In the genomic region with DNA sequence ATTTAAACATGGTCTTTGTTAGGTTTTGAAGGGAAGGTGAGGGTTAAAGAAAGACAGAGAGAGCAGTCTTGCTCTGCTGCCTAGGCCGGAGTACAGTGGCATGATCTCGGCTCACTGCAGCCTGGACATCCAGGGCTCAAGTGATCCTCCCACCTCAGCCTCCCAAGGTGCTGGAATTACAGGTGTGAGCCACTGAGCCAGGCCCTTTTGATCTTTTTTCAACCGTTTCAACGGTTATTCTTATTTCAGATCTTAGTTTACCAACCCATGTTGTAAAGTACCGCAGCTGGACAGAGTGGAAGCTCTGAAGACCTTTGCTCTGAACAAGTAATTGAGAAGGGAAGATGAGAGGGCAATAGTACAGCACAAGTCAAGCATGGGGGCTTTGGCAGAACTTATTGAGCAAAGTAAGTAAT, we compare ENCODE assay signal across 1 cellular context.
A peak's percentile ranks its signal among the peaks of the same experiment; 100 is the strongest.
TF ChIP-seq lines count a peak whose summit lies in the region.

No MANE protein-coding gene starts in this region.

TF ChIP-seq in HepG2, 621 proteins besides CTCF, POLR2A, EP300 and RAD21 (continued from another document and continues in another):
- TF ChIP-seq, protein P1, sequence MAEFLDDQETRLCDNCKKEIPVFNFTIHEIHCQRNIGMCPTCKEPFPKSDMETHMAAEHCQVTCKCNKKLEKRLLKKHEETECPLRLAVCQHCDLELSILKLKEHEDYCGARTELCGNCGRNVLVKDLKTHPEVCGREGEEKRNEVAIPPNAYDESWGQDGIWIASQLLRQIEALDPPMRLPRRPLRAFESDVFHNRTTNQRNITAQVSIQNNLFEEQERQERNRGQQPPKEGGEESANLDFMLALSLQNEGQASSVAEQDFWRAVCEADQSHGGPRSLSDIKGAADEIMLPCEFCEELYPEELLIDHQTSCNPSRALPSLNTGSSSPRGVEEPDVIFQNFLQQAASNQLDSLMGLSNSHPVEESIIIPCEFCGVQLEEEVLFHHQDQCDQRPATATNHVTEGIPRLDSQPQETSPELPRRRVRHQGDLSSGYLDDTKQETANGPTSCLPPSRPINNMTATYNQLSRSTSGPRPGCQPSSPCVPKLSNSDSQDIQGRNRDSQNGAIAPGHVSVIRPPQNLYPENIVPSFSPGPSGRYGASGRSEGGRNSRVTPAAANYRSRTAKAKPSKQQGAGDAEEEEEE (CRISPR knock-in tag; IDR thresholded peaks at IDR 0.05; ENCODE audit: borderline replicate concordance), result no peak
- TF ChIP-seq SMAD3 (CRISPR knock-in tag; IDR thresholded peaks at IDR 0.05) (no peak), THAP8 (CRISPR knock-in tag; IDR thresholded peaks at IDR 0.05; ENCODE audit: borderline replicate concordance) (no peak), REST (IDR thresholded peaks at IDR 0.05; ENCODE audit: borderline replicate concordance in 1 of 2, low read depth in 1 of 2, low read length in 2 of 2) (no peak), HINFP (CRISPR knock-in tag; IDR thresholded peaks at IDR 0.05; ENCODE audit: low read depth) (no peak), TOPORS (CRISPR knock-in tag; IDR thresholded peaks at IDR 0.05) (no peak), YEATS4 (CRISPR knock-in tag; IDR thresholded peaks at IDR 0.05; ENCODE audit: borderline replicate concordance) (no peak), ZNF232 (CRISPR knock-in tag; IDR thresholded peaks at IDR 0.05; ENCODE audit: borderline replicate concordance) (no peak), MXD1 (CRISPR knock-in tag; IDR thresholded peaks at IDR 0.05) (no peak), ZNF253 (CRISPR knock-in tag; IDR thresholded peaks at IDR 0.05; ENCODE audit: borderline replicate concordance) (no peak), ONECUT2 (CRISPR knock-in tag; IDR thresholded peaks at IDR 0.05) (no peak), TCF7 (IDR thresholded peaks at IDR 0.05; ENCODE audit: low read depth) (peak; percentile 54; the same call in 1 of the 2 replicates), ARNT (IDR thresholded peaks at IDR 0.05) (no peak), RNF219 (CRISPR knock-in tag; IDR thresholded peaks at IDR 0.05) (no peak), PRMT3 (CRISPR knock-in tag; IDR thresholded peaks at IDR 0.05; ENCODE audit: borderline replicate concordance, low read depth) (no peak), ZNF331 (CRISPR knock-in tag; IDR thresholded peaks at IDR 0.05) (no peak), THAP11 (CRISPR knock-in tag; IDR thresholded peaks at IDR 0.05) (no peak), ZNF547 (CRISPR knock-in tag; IDR thresholded peaks at IDR 0.05) (no peak), MTA1 (CRISPR knock-in tag; IDR thresholded peaks at IDR 0.05; ENCODE audit: borderline replicate concordance) (no peak), ZNF124 (CRISPR knock-in tag; IDR thresholded peaks at IDR 0.05) (no peak), ZKSCAN1 (IDR thresholded peaks at IDR 0.05; ENCODE audit: low read length) (no peak), CCDC6 (CRISPR knock-in tag; IDR thresholded peaks at IDR 0.05) (0 out of 2 replicates have a peak, but pooled peaks have one; percentile 38), ZSCAN22 (CRISPR knock-in tag; IDR thresholded peaks at IDR 0.05) (no peak), AHR (CRISPR knock-in tag; IDR thresholded peaks at IDR 0.05) (no peak), ZNF10 (CRISPR knock-in tag; IDR thresholded peaks at IDR 0.05; ENCODE audit: borderline replicate concordance, low read depth) (no peak), MTF1 (CRISPR knock-in tag; IDR thresholded peaks at IDR 0.05) (no peak), ERF (CRISPR knock-in tag; IDR thresholded peaks at IDR 0.05) (no peak), SIX1 (CRISPR knock-in tag; IDR thresholded peaks at IDR 0.05; ENCODE audit: borderline replicate concordance) (peak; percentile 90; the same call in 1 of the 2 replicates), ZNF432 (CRISPR knock-in tag; IDR thresholded peaks at IDR 0.05; ENCODE audit: borderline replicate concordance) (no peak), HDAC1 (CRISPR knock-in tag; IDR thresholded peaks at IDR 0.05) (no peak), MATR3 (CRISPR knock-in tag; IDR thresholded peaks at IDR 0.05) (no peak), FOXM1 (CRISPR knock-in tag; IDR thresholded peaks at IDR 0.05) (no peak), ETV5 (CRISPR knock-in tag; IDR thresholded peaks at IDR 0.05; ENCODE audit: borderline replicate concordance) (peak; percentile 30; the same call in 1 of the 2 replicates), CCAR2 (optimal IDR thresholded peaks at IDR 0.05; ENCODE audit: low read depth, low read length) (no peak)
- TF ChIP-seq, protein P2, sequence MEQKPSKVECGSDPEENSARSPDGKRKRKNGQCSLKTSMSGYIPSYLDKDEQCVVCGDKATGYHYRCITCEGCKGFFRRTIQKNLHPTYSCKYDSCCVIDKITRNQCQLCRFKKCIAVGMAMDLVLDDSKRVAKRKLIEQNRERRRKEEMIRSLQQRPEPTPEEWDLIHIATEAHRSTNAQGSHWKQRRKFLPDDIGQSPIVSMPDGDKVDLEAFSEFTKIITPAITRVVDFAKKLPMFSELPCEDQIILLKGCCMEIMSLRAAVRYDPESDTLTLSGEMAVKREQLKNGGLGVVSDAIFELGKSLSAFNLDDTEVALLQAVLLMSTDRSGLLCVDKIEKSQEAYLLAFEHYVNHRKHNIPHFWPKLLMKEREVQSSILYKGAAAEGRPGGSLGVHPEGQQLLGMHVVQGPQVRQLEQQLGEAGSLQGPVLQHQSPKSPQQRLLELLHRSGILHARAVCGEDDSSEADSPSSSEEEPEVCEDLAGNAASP (CRISPR knock-in tag; IDR thresholded peaks at IDR 0.05; ENCODE audit: borderline replicate concordance), result 0 out of 2 replicates have a peak, but pooled peaks have one; percentile 10
- TF ChIP-seq, protein P3, sequence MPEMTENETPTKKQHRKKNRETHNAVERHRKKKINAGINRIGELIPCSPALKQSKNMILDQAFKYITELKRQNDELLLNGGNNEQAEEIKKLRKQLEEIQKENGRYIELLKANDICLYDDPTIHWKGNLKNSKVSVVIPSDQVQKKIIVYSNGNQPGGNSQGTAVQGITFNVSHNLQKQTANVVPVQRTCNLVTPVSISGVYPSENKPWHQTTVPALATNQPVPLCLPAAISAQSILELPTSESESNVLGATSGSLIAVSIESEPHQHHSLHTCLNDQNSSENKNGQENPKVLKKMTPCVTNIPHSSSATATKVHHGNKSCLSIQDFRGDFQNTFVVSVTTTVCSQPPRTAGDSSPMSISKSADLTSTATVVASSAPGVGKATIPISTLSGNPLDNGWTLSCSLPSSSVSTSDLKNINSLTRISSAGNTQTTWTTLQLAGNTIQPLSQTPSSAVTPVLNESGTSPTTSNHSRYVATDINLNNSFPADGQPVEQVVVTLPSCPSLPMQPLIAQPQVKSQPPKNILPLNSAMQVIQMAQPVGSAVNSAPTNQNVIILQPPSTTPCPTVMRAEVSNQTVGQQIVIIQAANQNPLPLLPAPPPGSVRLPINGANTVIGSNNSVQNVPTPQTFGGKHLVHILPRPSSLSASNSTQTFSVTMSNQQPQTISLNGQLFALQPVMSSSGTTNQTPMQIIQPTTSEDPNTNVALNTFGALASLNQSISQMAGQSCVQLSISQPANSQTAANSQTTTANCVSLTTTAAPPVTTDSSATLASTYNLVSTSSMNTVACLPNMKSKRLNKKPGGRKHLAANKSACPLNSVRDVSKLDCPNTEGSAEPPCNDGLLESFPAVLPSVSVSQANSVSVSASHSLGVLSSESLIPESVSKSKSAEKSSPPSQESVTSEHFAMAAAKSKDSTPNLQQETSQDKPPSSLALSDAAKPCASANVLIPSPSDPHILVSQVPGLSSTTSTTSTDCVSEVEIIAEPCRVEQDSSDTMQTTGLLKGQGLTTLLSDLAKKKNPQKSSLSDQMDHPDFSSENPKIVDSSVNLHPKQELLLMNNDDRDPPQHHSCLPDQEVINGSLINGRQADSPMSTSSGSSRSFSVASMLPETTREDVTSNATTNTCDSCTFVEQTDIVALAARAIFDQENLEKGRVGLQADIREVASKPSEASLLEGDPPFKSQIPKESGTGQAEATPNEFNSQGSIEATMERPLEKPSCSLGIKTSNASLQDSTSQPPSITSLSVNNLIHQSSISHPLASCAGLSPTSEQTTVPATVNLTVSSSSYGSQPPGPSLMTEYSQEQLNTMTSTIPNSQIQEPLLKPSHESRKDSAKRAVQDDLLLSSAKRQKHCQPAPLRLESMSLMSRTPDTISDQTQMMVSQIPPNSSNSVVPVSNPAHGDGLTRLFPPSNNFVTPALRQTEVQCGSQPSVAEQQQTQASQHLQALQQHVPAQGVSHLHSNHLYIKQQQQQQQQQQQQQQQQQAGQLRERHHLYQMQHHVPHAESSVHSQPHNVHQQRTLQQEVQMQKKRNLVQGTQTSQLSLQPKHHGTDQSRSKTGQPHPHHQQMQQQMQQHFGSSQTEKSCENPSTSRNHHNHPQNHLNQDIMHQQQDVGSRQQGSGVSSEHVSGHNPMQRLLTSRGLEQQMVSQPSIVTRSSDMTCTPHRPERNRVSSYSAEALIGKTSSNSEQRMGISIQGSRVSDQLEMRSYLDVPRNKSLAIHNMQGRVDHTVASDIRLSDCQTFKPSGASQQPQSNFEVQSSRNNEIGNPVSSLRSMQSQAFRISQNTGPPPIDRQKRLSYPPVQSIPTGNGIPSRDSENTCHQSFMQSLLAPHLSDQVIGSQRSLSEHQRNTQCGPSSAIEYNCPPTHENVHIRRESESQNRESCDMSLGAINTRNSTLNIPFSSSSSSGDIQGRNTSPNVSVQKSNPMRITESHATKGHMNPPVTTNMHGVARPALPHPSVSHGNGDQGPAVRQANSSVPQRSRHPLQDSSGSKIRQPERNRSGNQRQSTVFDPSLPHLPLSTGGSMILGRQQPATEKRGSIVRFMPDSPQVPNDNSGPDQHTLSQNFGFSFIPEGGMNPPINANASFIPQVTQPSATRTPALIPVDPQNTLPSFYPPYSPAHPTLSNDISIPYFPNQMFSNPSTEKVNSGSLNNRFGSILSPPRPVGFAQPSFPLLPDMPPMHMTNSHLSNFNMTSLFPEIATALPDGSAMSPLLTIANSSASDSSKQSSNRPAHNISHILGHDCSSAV (CRISPR knock-in tag; IDR thresholded peaks at IDR 0.05; ENCODE audit: borderline replicate concordance), result no peak
- TF ChIP-seq, protein P4, sequence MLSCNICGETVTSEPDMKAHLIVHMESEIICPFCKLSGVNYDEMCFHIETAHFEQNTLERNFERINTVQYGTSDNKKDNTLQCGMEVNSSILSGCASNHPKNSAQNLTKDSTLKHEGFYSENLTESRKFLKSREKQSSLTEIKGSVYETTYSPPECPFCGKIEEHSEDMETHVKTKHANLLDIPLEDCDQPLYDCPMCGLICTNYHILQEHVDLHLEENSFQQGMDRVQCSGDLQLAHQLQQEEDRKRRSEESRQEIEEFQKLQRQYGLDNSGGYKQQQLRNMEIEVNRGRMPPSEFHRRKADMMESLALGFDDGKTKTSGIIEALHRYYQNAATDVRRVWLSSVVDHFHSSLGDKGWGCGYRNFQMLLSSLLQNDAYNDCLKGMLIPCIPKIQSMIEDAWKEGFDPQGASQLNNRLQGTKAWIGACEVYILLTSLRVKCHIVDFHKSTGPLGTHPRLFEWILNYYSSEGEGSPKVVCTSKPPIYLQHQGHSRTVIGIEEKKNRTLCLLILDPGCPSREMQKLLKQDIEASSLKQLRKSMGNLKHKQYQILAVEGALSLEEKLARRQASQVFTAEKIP (CRISPR knock-in tag; IDR thresholded peaks at IDR 0.05; ENCODE audit: borderline replicate concordance), result no peak
